ENCODE assay signal across 15 cellular contexts in genomic region chr1:235739124-235739523, GRCh38.
DNase-seq lines count a peak whose midpoint lies in the region; ATAC-seq, FAIRE-seq and TF ChIP-seq lines count a peak whose summit lies in the region.
"Had no signal": no experiment of that assay in that cellular context is flagged by ENCODE, and none has a peak within 500 bp of the region (broad histone marks: within the 10 kb centered on the region; RNA-seq: fewer than 3 reads in every experiment).

No MANE protein-coding gene starts in this region.

- no peaks in the 10 kb centered on the region for H3K9me1 ChIP-seq in keratinocyte (ENCODE audit: control insufficient read depth, extremely low read depth, insufficient read depth, low read length)

- H3K9me3 ChIP-seq in body of pancreas, result no peaks in the 10 kb centered on the region
- no peaks in the 10 kb centered on the region for H3K9me3 ChIP-seq in keratinocyte (ENCODE audit: control insufficient read depth, low read depth, low read length)
- H3K9me3 ChIP-seq: BLaER1 had no signal

- no peak overlapping the region for H2AFZ ChIP-seq in keratinocyte (ENCODE audit: control insufficient read depth, low read length)

- DNase-seq in AG10803 (ENCODE audit: low read depth) (peak; percentile 71), HTR-8/SVneo (ENCODE audit: insufficient read length, low spot score) (no peak), body of pancreas (peak; percentile 59 to 87 (median 84)), keratinocyte (ENCODE audit: low read depth, low spot score) (no peak), COR-L47 (lab: John Stamatoyannopoulos, UW) (no peak)
- no peak for DNase-seq in effector CD4-positive, alpha-beta T cell
- DNase-seq: activated naive CD8-positive, alpha-beta T cell treated with anti-CD3 and anti-CD28 coated beads, Interleukin-2, amount 10 ng/mL, durations not matched to agents 7 days and 5 days; dorsolateral prefrontal cortex; GF-D8; hypothalamus; posterior cingulate gyrus; RPMI8226 had no signal

- TF ChIP-seq CTCF in AG10803 (conservative IDR thresholded peaks at IDR 0.05; ENCODE audit: low read length) (no peak), body of pancreas (IDR thresholded peaks at IDR 0.05) (no peak), keratinocyte (optimal IDR thresholded peaks at IDR 0.05 in 1 of 3, IDR thresholded peaks at IDR 0.05 in 1 of 3, conservative IDR thresholded peaks at IDR 0.05 in 1 of 3; ENCODE audit: extremely low read depth in 1 of 3, insufficient read depth in 2 of 3, low read length in 3 of 3) (no peak)

- ATAC-seq in body of pancreas (peak; percentile 95), HG03571 (IDR thresholded peaks at IDR 0.05; ENCODE audit: unreplicated experiment) (no peak), GM19452 (IDR thresholded peaks at IDR 0.05; ENCODE audit: unreplicated experiment) (no peak)

- H3K4me3 ChIP-seq in AG10803 (ENCODE audit: low read length), result no peak overlapping the region
- no peak overlapping the region for H3K4me3 ChIP-seq in body of pancreas
- H3K4me3 ChIP-seq in keratinocyte (ENCODE audit: control insufficient read depth in 2 of 3, extremely low read depth in 1 of 3, insufficient read depth in 2 of 3, low read depth in 1 of 3, low read length in 3 of 3), result no peak overlapping the region
- H3K4me3 ChIP-seq: BLaER1, dorsolateral prefrontal cortex had no signal

- H3K36me3 ChIP-seq in body of pancreas (replicated peaks in 1 of 2; ENCODE audit: insufficient read depth in 1 of 2, low read depth in 2 of 2), result peaks cover 0 to 4% of the 10 kb centered on the region in 2 donors
- H3K36me3 ChIP-seq in keratinocyte (ENCODE audit: control insufficient read depth in 2 of 2, extremely low read depth in 1 of 2, insufficient read depth in 2 of 2, low read length in 2 of 2), result peaks cover 1 to 4% of the 10 kb centered on the region in 2 experiments

- H3K4me1 ChIP-seq in body of pancreas (no peaks in the 10 kb centered on the region), keratinocyte (ENCODE audit: control insufficient read depth, extremely low read depth, insufficient read depth, low read length) (peaks cover 18% of the 10 kb centered on the region)
- H3K4me1 ChIP-seq: BLaER1 had no signal

- FAIRE-seq in HTR-8/SVneo (lab: Jason Lieb, UNC), result peak; percentile 48
- peak; percentile 71 for FAIRE-seq in keratinocyte (lab: Jason Lieb, UNC)

- no peaks in the 10 kb centered on the region for H3K79me2 ChIP-seq in keratinocyte (ENCODE audit: control insufficient read depth, insufficient read depth, low read length)

- TF ChIP-seq POLR2A in body of pancreas (IDR thresholded peaks at IDR 0.05), result no peak

- no peaks in the 10 kb centered on the region for H4K20me1 ChIP-seq in keratinocyte (ENCODE audit: control insufficient read depth, extremely low read depth, insufficient read depth, low read length)
- H4K20me1 ChIP-seq: BLaER1 had no signal

- no peaks in the 10 kb centered on the region for H3K27me3 ChIP-seq in body of pancreas
- H3K27me3 ChIP-seq in keratinocyte (ENCODE audit: control insufficient read depth, extremely low read depth, insufficient read depth, low read length), result no peaks in the 10 kb centered on the region
- H3K27me3 ChIP-seq: BLaER1, dorsolateral prefrontal cortex had no signal

- no peak overlapping the region for H3K9ac ChIP-seq in keratinocyte (ENCODE audit: control insufficient read depth, extremely low read depth, insufficient read depth, low read length)
- H3K9ac ChIP-seq: BLaER1 had no signal

- dilution Hi-C loops in keratinocyte (cut with MboI; ENCODE audit: extremely low pct_ligation_motif_present, low sequenced_read_pairs), result no loop called here

- intact Hi-C loops in body of pancreas (cut with DNase I), result no loop called here

- H3K27ac ChIP-seq in body of pancreas (no peak overlapping the region), keratinocyte (ENCODE audit: control insufficient read depth, insufficient read depth, low read length) (no peak overlapping the region)
- H3K27ac ChIP-seq: BLaER1, dorsolateral prefrontal cortex had no signal

- H3K4me2 ChIP-seq in keratinocyte (ENCODE audit: control insufficient read depth, extremely low read depth, insufficient read depth, low read depth, low read length), result no peak overlapping the region
- H3K4me2 ChIP-seq: BLaER1 had no signal

- WGBS in body of pancreas, 2 donors, result 19 to 43% methylated on average over 1 of the region's 1 CpG

Comparison
In these comparisons a context has a peak if more than half of its experiments do, and no peak if none do; other contexts are left out.
1. DNase-seq: peak in AG10803 (single experiment) and body of pancreas (4 of 4); none in HTR-8/SVneo (single experiment), keratinocyte (single experiment), effector CD4-positive, alpha-beta T cell (single experiment) and COR-L47 (single experiment).